Comparison of ENCODE assay signal across 28 cellular contexts in the genomic region with DNA sequence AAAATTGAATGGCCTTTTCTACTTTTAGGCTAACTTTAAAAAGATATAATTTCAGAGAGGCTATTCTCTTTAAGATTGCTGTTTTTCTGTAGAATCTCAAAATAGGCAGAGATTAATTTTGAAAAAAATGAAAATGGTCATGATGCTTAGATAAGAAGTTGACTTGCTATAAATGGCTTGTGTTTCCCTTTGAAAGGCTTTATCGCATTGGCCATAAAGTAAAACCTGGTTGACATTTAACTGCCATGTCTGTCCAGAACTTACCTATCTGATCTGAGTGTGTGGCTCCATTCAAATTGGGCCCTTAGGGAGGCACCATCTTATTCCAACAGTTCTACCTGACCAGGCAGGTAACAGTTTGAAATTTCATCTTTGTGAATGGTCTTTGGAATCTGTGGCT.
"Had no signal": no experiment of that assay in that cellular context is flagged by ENCODE, and none has a peak within 500 bp of the region (broad histone marks: within the 10 kb centered on the region; RNA-seq: fewer than 3 reads in every experiment).

No MANE protein-coding gene starts in this region.

- H3K4me1 ChIP-seq: parathyroid adenoma, psoas muscle, right lobe of liver, sigmoid colon, stomach, tibial artery, transverse colon, upper lobe of right lung, uterus had no signal

- H3K27me3 ChIP-seq: neural progenitor cell, ovary, right lobe of liver, sigmoid colon, stomach, tibial artery, transverse colon, upper lobe of right lung, uterus had no signal

- H3K9me3 Mint-ChIP-seq: natural killer cell; stimulated activated effector memory CD8-positive, alpha-beta T cell treated with anti-CD3 and anti-CD28 coated beads, Interleukin-12 subunit alpha, Interleukin-12 subunit beta, amount 100 ng/mL, for 72 hours; stimulated activated naive CD8-positive, alpha-beta T cell treated with anti-CD3 and anti-CD28 coated beads, Interleukin-15, Interleukin-2, amounts not matched to agents 100 ng/mL and 50 ng/mL, for 24 hours; type B pancreatic cell had no signal

- H3K36me3 Mint-ChIP-seq: natural killer cell; neural progenitor cell; stimulated activated effector memory CD8-positive, alpha-beta T cell treated with anti-CD3 and anti-CD28 coated beads, Interleukin-12 subunit alpha, Interleukin-12 subunit beta, amount 100 ng/mL, for 72 hours; stimulated activated naive B cell treated with anti-CD40 and anti-IgM and Interleukin-4, amounts not matched to agents 10 μg/mL and 1 μg/mL and 100 μg/mL, for 72 hours; type B pancreatic cell had no signal

- H3K4me3 Mint-ChIP-seq: natural killer cell; nephron; neural progenitor cell; stimulated activated effector memory CD8-positive, alpha-beta T cell treated with anti-CD3 and anti-CD28 coated beads, Interleukin-12 subunit alpha, Interleukin-12 subunit beta, amount 100 ng/mL, for 72 hours; stimulated activated naive B cell treated with anti-CD40 and anti-IgM and Interleukin-4, amounts not matched to agents 10 μg/mL and 1 μg/mL and 100 μg/mL, for 72 hours; stimulated activated naive CD8-positive, alpha-beta T cell treated with anti-CD3 and anti-CD28 coated beads, Interleukin-15, Interleukin-2, amounts not matched to agents 100 ng/mL and 50 ng/mL, for 24 hours; type B pancreatic cell had no signal

- H3K27ac ChIP-seq: neural progenitor cell, ovary, parathyroid adenoma, psoas muscle, right lobe of liver, sigmoid colon, stomach, thoracic aorta, tibial artery, transverse colon, upper lobe of right lung, uterus had no signal

- DNase-seq: natural killer cell; occipital lobe; ovary; posterior cingulate gyrus; psoas muscle; right cardiac atrium; right lobe of liver; sigmoid colon; small intestine; stimulated activated CD4-positive, alpha-beta T cell treated with anti-CD3 and anti-CD28 coated beads, Interleukin-15, amount 100 ng/mL, for 24 hours; stimulated activated CD4-positive, alpha-beta T cell treated with anti-CD3 and anti-CD28 coated beads, Interleukin-2, amount 100 ng/mL, for 24 hours; stimulated activated CD4-positive, alpha-beta T cell treated with anti-CD3 and anti-CD28 coated beads, Interleukin-2, amount 100 ng/mL, for 48 hours; stimulated activated CD4-positive, alpha-beta T cell treated with anti-CD3 and anti-CD28 coated beads, Interleukin-4, amount 100 ng/mL, for 24 hours; stimulated activated naive B cell treated with anti-CD40 and anti-IgM and Interleukin-4, amounts not matched to agents 10 μg/mL and 1 μg/mL and 100 μg/mL, for 72 hours; stimulated activated naive CD4-positive, alpha-beta T cell treated with Interleukin-2 at 50 U/mL for 16 hours; stomach; tibial artery; transverse colon; upper lobe of right lung; uterus had no signal

- H3K27me3 Mint-ChIP-seq: progenitor cell of endocrine pancreas; stimulated activated naive B cell treated with anti-CD40 and anti-IgM and Interleukin-4, amounts not matched to agents 10 μg/mL and 1 μg/mL and 100 μg/mL, for 72 hours; stimulated activated naive CD8-positive, alpha-beta T cell treated with anti-CD3 and anti-CD28 coated beads, Interleukin-15, Interleukin-2, amounts not matched to agents 100 ng/mL and 50 ng/mL, for 24 hours; type B pancreatic cell had no signal

- H3K4me2 ChIP-seq: neural progenitor cell had no signal

- ATAC-seq: natural killer cell; psoas muscle; right cardiac atrium; right lobe of liver; stimulated activated effector memory CD8-positive, alpha-beta T cell treated with anti-CD3 and anti-CD28 coated beads, Interleukin-12 subunit alpha, Interleukin-12 subunit beta, amount 100 ng/mL, for 72 hours; stimulated activated naive B cell treated with anti-CD40 and anti-IgM and Interleukin-4, amounts not matched to agents 10 μg/mL and 1 μg/mL and 100 μg/mL, for 72 hours; upper lobe of right lung had no signal

- H3K9ac ChIP-seq: neural progenitor cell, parathyroid adenoma had no signal

- H3K4me1 Mint-ChIP-seq: natural killer cell; nephron; stimulated activated effector memory CD8-positive, alpha-beta T cell treated with anti-CD3 and anti-CD28 coated beads, Interleukin-12 subunit alpha, Interleukin-12 subunit beta, amount 100 ng/mL, for 72 hours; stimulated activated naive B cell treated with anti-CD40 and anti-IgM and Interleukin-4, amounts not matched to agents 10 μg/mL and 1 μg/mL and 100 μg/mL, for 72 hours had no signal

- H2AFZ ChIP-seq: neural progenitor cell, parathyroid adenoma had no signal

- H3K36me3 ChIP-seq: neural progenitor cell, ovary, right lobe of liver, sigmoid colon, stomach, thoracic aorta, tibial artery, transverse colon, upper lobe of right lung, uterus had no signal

- H3K27ac Mint-ChIP-seq: natural killer cell; nephron; neural progenitor cell; progenitor cell of endocrine pancreas; stimulated activated effector memory CD8-positive, alpha-beta T cell treated with anti-CD3 and anti-CD28 coated beads, Interleukin-12 subunit alpha, Interleukin-12 subunit beta, amount 100 ng/mL, for 72 hours; stimulated activated naive B cell treated with anti-CD40 and anti-IgM and Interleukin-4, amounts not matched to agents 10 μg/mL and 1 μg/mL and 100 μg/mL, for 72 hours; stimulated activated naive CD8-positive, alpha-beta T cell treated with anti-CD3 and anti-CD28 coated beads, Interleukin-15, Interleukin-2, amounts not matched to agents 100 ng/mL and 50 ng/mL, for 24 hours; type B pancreatic cell had no signal

- H3K4me3 ChIP-seq: neural progenitor cell, ovary, psoas muscle, right lobe of liver, sigmoid colon, stomach, thoracic aorta, tibial artery, transverse colon, upper lobe of right lung, uterus had no signal

- H3K9me3 ChIP-seq: ovary, psoas muscle, right lobe of liver, sigmoid colon, thoracic aorta, tibial artery, transverse colon, upper lobe of right lung, uterus had no signal

- H3K79me2 ChIP-seq: parathyroid adenoma had no signal
